In the genomic region with DNA sequence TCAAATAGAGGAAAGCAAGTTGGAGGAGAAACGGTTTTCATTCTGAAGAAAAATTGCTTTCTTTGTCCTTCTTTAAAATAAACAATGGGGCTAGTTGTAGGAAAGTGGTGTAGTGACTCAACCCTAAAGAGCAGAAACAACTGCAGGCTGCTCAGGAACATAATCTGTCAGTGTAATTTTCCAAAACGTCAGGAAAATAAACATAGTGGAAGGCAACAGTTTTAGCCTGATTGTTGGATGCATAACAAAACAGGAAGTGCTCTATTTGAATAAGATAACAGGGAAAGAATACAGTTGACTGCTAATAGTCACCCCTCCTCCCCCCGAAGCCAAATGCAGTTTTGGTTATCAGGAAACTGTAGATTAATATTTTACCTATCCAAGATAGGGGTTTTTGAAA, we compare ENCODE assay signal across 11 cellular contexts.
DNase-seq lines count a peak whose midpoint lies in the region; ATAC-seq and TF ChIP-seq lines count a peak whose summit lies in the region.
"Had no signal": no experiment of that assay in that cellular context is flagged by ENCODE, and none has a peak within 500 bp of the region (broad histone marks: within the 10 kb centered on the region; RNA-seq: fewer than 3 reads in every experiment).

No MANE protein-coding gene starts in this region.

- H3K4me1 Mint-ChIP-seq in GM23338 (peaks cover 24% of the 10 kb centered on the region), endodermal cell (peaks cover 57% of the 10 kb centered on the region), neural progenitor cell (peaks cover 6% of the 10 kb centered on the region)
- no peaks in the 10 kb centered on the region for H3K4me1 Mint-ChIP-seq in activated T-helper 1 cell treated with anti-CD3 and anti-CD28 coated beads, Interleukin-12 subunit alpha, Interleukin-12 subunit beta, Interleukin-2, Interleukin-4 antibody, amounts not matched to agents 30 ng/mL and 10 ng/mL and 1 ng/mL, durations not matched to agents 14 hours and 24 hours and 36 hours (ENCODE audit: low read depth)
- H3K4me1 Mint-ChIP-seq: central memory CD8-positive, alpha-beta T cell; stimulated activated memory B cell treated with anti-CD40 and anti-IgM and Interleukin-4, amounts not matched to agents 10 μg/mL and 1 μg/mL and 100 μg/mL, for 72 hours had no signal

- H3K4me3 ChIP-seq in GM23338, result no peak overlapping the region
- peak overlapping the region; percentile 66 for H3K4me3 ChIP-seq in endodermal cell (ENCODE audit: low read length)
- H3K4me3 ChIP-seq in neural progenitor cell, result no peak overlapping the region
- no peak overlapping the region for H3K4me3 ChIP-seq in Peyer's patch

- no peaks in the 10 kb centered on the region for H4K20me1 ChIP-seq in GM23338 (replicated peaks; ENCODE audit: insufficient read depth)
- H4K20me1 ChIP-seq in neural progenitor cell (ENCODE audit: low read depth), result no peaks in the 10 kb centered on the region

- 0 out of 2 replicates have a peak overlapping the region, but pooled peaks have one; percentile 35 for H3K27ac Mint-ChIP-seq in GM23338
- peak overlapping the region; percentile 15 for H3K27ac Mint-ChIP-seq in endodermal cell
- no peak overlapping the region for H3K27ac Mint-ChIP-seq in neural progenitor cell
- H3K27ac Mint-ChIP-seq in activated T-helper 1 cell treated with anti-CD3 and anti-CD28 coated beads, Interleukin-12 subunit alpha, Interleukin-12 subunit beta, Interleukin-2, Interleukin-4 antibody, amounts not matched to agents 30 ng/mL and 10 ng/mL and 1 ng/mL, durations not matched to agents 14 hours and 24 hours and 36 hours, result no peak overlapping the region
- H3K27ac Mint-ChIP-seq: stimulated activated memory B cell treated with anti-CD40 and anti-IgM and Interleukin-4, amounts not matched to agents 10 μg/mL and 1 μg/mL and 100 μg/mL, for 72 hours had no signal

- intact Hi-C loops in activated T-helper 1 cell treated with anti-CD3 and anti-CD28 coated beads, Interleukin-12 subunit alpha, Interleukin-12 subunit beta, Interleukin-2, Interleukin-4 antibody, amounts not matched to agents 30 ng/mL and 10 ng/mL and 1 ng/mL, durations not matched to agents 14 hours and 24 hours and 36 hours (cut with micrococcal nuclease), result no loop called here

- ATAC-seq in GM23338 (no peak), omental fat pad (ENCODE audit: low FRiP score) (no peak)
- ATAC-seq: stimulated activated memory B cell treated with anti-CD40 and anti-IgM and Interleukin-4, amounts not matched to agents 10 μg/mL and 1 μg/mL and 100 μg/mL, for 72 hours had no signal

- H3K36me3 ChIP-seq in GM23338 (ENCODE audit: insufficient read depth), result no peaks in the 10 kb centered on the region
- H3K36me3 ChIP-seq in endodermal cell (ENCODE audit: control insufficient read depth, insufficient read depth, low read length), result no peaks in the 10 kb centered on the region
- H3K36me3 ChIP-seq in neural progenitor cell, result no peaks in the 10 kb centered on the region
- no peaks in the 10 kb centered on the region for H3K36me3 ChIP-seq in Peyer's patch

- peak overlapping the region; percentile 24 for H3K4me2 ChIP-seq in GM23338
- no peak overlapping the region for H3K4me2 ChIP-seq in neural progenitor cell

- H3K9ac ChIP-seq in endodermal cell (ENCODE audit: extremely low read depth, low read length, poor library complexity, severe bottlenecking), result no peak overlapping the region
- H3K9ac ChIP-seq in neural progenitor cell, result no peak overlapping the region

- WGBS in endodermal cell (ENCODE audit: insufficient coverage in 1 of 2, insufficient read length in 1 of 2), 2 experiments, result 34% methylated on average over 3 of the region's 3 CpGs; no CpG with 5 or more reads in 1 of the 2 experiments

- no peaks in the 10 kb centered on the region for H3K9me3 ChIP-seq in endodermal cell (ENCODE audit: control insufficient read depth, low read length)
- H3K9me3 ChIP-seq in neural progenitor cell (ENCODE audit: low read depth), result no peaks in the 10 kb centered on the region
- no peaks in the 10 kb centered on the region for H3K9me3 ChIP-seq in Peyer's patch

- H3K27me3 ChIP-seq in GM23338 (ENCODE audit: insufficient read depth) (no peaks in the 10 kb centered on the region), endodermal cell (ENCODE audit: control insufficient read depth, insufficient read depth, low read length, poor library complexity, severe bottlenecking) (no peaks in the 10 kb centered on the region), neural progenitor cell (no peaks in the 10 kb centered on the region), Peyer's patch (no peaks in the 10 kb centered on the region)

- no peaks in the 10 kb centered on the region for H3K79me2 ChIP-seq in GM23338 (replicated peaks; ENCODE audit: insufficient read depth)
- no peaks in the 10 kb centered on the region for H3K79me2 ChIP-seq in neural progenitor cell (ENCODE audit: low read depth)

- no peaks in the 10 kb centered on the region for H3K9me2 ChIP-seq in GM23338 (ENCODE audit: insufficient read depth)

- H3K4me3 Mint-ChIP-seq in GM23338 (no peak overlapping the region), endodermal cell (peak overlapping the region; percentile 20), neural progenitor cell (no peak overlapping the region)
- H3K4me3 Mint-ChIP-seq in activated T-helper 1 cell treated with anti-CD3 and anti-CD28 coated beads, Interleukin-12 subunit alpha, Interleukin-12 subunit beta, Interleukin-2, Interleukin-4 antibody, amounts not matched to agents 30 ng/mL and 10 ng/mL and 1 ng/mL, durations not matched to agents 14 hours and 24 hours and 36 hours, result no peak overlapping the region
- H3K4me3 Mint-ChIP-seq: central memory CD8-positive, alpha-beta T cell; stimulated activated memory B cell treated with anti-CD40 and anti-IgM and Interleukin-4, amounts not matched to agents 10 μg/mL and 1 μg/mL and 100 μg/mL, for 72 hours had no signal

- H3K4me1 ChIP-seq in GM23338 (ENCODE audit: insufficient read depth) (peaks cover 29% of the 10 kb centered on the region), endodermal cell (ENCODE audit: control insufficient read depth, insufficient read depth, low read length) (peaks cover 12% of the 10 kb centered on the region), neural progenitor cell (peaks cover 6% of the 10 kb centered on the region), Peyer's patch (no peaks in the 10 kb centered on the region)

- H3K36me3 Mint-ChIP-seq in GM23338 (ENCODE audit: low read depth), result no peaks in the 10 kb centered on the region
- no peaks in the 10 kb centered on the region for H3K36me3 Mint-ChIP-seq in endodermal cell (ENCODE audit: low read depth)
- H3K36me3 Mint-ChIP-seq in neural progenitor cell, result no peaks in the 10 kb centered on the region
- no peaks in the 10 kb centered on the region for H3K36me3 Mint-ChIP-seq in activated T-helper 1 cell treated with anti-CD3 and anti-CD28 coated beads, Interleukin-12 subunit alpha, Interleukin-12 subunit beta, Interleukin-2, Interleukin-4 antibody, amounts not matched to agents 30 ng/mL and 10 ng/mL and 1 ng/mL, durations not matched to agents 14 hours and 24 hours and 36 hours (ENCODE audit: low read depth)
- H3K36me3 Mint-ChIP-seq: stimulated activated memory B cell treated with anti-CD40 and anti-IgM and Interleukin-4, amounts not matched to agents 10 μg/mL and 1 μg/mL and 100 μg/mL, for 72 hours had no signal

- no peak for TF ChIP-seq POLR2A in Peyer's patch (IDR thresholded peaks at IDR 0.05)

- H3K27ac ChIP-seq in GM23338 (ENCODE audit: low read depth) (no peak overlapping the region), endodermal cell (ENCODE audit: low read depth, low read length) (no peak overlapping the region), neural progenitor cell (no peak overlapping the region), Peyer's patch (no peak overlapping the region)
- H3K27ac ChIP-seq: RWPE1 had no signal

- H3F3A ChIP-seq in GM23338 (replicated peaks; ENCODE audit: low read depth) (no peaks in the 10 kb centered on the region), neural progenitor cell (ENCODE audit: low read depth) (no peaks in the 10 kb centered on the region)

- TF ChIP-seq CTCF in GM23338 (conservative IDR thresholded peaks at IDR 0.05; ENCODE audit: low read depth in 2 of 2), result no peak
- no peak for TF ChIP-seq CTCF in endodermal cell (conservative IDR thresholded peaks at IDR 0.05)
- TF ChIP-seq CTCF in neural progenitor cell (IDR thresholded peaks at IDR 0.05), result no peak
- TF ChIP-seq CTCF in Peyer's patch (IDR thresholded peaks at IDR 0.05), result no peak
- TF ChIP-seq CTCF in omental fat pad (IDR thresholded peaks at IDR 0.05), result no peak

- H2AFZ ChIP-seq in GM23338 (peak overlapping the region; percentile 9; the same call in 1 of the 2 replicates), neural progenitor cell (replicated peaks) (peak overlapping the region; percentile 50)

- H3K9me3 Mint-ChIP-seq in GM23338 (no peaks in the 10 kb centered on the region), endodermal cell (no peaks in the 10 kb centered on the region), neural progenitor cell (no peaks in the 10 kb centered on the region)
- no peaks in the 10 kb centered on the region for H3K9me3 Mint-ChIP-seq in activated T-helper 1 cell treated with anti-CD3 and anti-CD28 coated beads, Interleukin-12 subunit alpha, Interleukin-12 subunit beta, Interleukin-2, Interleukin-4 antibody, amounts not matched to agents 30 ng/mL and 10 ng/mL and 1 ng/mL, durations not matched to agents 14 hours and 24 hours and 36 hours
- H3K9me3 Mint-ChIP-seq: central memory CD8-positive, alpha-beta T cell; stimulated activated memory B cell treated with anti-CD40 and anti-IgM and Interleukin-4, amounts not matched to agents 10 μg/mL and 1 μg/mL and 100 μg/mL, for 72 hours had no signal

- no peaks in the 10 kb centered on the region for H3K27me3 Mint-ChIP-seq in GM23338 (ENCODE audit: insufficient read depth, low read depth, poor library complexity)
- H3K27me3 Mint-ChIP-seq in endodermal cell (ENCODE audit: insufficient read depth), result no peaks in the 10 kb centered on the region
- no peaks in the 10 kb centered on the region for H3K27me3 Mint-ChIP-seq in neural progenitor cell (ENCODE audit: insufficient read depth, low read depth)
- no peaks in the 10 kb centered on the region for H3K27me3 Mint-ChIP-seq in activated T-helper 1 cell treated with anti-CD3 and anti-CD28 coated beads, Interleukin-12 subunit alpha, Interleukin-12 subunit beta, Interleukin-2, Interleukin-4 antibody, amounts not matched to agents 30 ng/mL and 10 ng/mL and 1 ng/mL, durations not matched to agents 14 hours and 24 hours and 36 hours (ENCODE audit: insufficient read depth)
- H3K27me3 Mint-ChIP-seq: stimulated activated memory B cell treated with anti-CD40 and anti-IgM and Interleukin-4, amounts not matched to agents 10 μg/mL and 1 μg/mL and 100 μg/mL, for 72 hours had no signal

- DNase-seq in GM23338 (ENCODE audit: low spot score) (no peak), NCI-H2227 treated with DMSO at 0.1 percent for 48 hours (lab: John Stamatoyannopoulos, UW) (peak; percentile 22), endodermal cell (no peak), neural progenitor cell (ENCODE audit: low spot score) (no peak), Peyer's patch (no peak), omental fat pad (ENCODE audit: low spot score) (no peak)
- no peak for DNase-seq in activated CD4-positive, alpha-beta T cell treated with anti-CD3 and anti-CD28 coated beads, Interleukin-2, amount 50 U/mL, for 1 hour
- no peak for DNase-seq in activated T-helper 1 cell treated with anti-CD3 and anti-CD28 coated beads, Interleukin-12 subunit alpha, Interleukin-12 subunit beta, Interleukin-2, Interleukin-4 antibody, amounts not matched to agents 30 ng/mL and 10 ng/mL and 1 ng/mL, durations not matched to agents 14 hours and 24 hours and 36 hours (ENCODE audit: low spot score)

Comparison
In these comparisons a context has a peak if more than half of its experiments do, and no peak if none do; other contexts are left out.
1. H3K27ac Mint-ChIP-seq: peak in GM23338 (single experiment) and endodermal cell (single experiment); none in neural progenitor cell (single experiment) and activated T-helper 1 cell treated with anti-CD3 and anti-CD28 coated beads, Interleukin-12 subunit alpha, Interleukin-12 subunit beta, Interleukin-2, Interleukin-4 antibody, amounts not matched to agents 30 ng/mL and 10 ng/mL and 1 ng/mL, durations not matched to agents 14 hours and 24 hours and 36 hours (single experiment).